In the genomic region with DNA sequence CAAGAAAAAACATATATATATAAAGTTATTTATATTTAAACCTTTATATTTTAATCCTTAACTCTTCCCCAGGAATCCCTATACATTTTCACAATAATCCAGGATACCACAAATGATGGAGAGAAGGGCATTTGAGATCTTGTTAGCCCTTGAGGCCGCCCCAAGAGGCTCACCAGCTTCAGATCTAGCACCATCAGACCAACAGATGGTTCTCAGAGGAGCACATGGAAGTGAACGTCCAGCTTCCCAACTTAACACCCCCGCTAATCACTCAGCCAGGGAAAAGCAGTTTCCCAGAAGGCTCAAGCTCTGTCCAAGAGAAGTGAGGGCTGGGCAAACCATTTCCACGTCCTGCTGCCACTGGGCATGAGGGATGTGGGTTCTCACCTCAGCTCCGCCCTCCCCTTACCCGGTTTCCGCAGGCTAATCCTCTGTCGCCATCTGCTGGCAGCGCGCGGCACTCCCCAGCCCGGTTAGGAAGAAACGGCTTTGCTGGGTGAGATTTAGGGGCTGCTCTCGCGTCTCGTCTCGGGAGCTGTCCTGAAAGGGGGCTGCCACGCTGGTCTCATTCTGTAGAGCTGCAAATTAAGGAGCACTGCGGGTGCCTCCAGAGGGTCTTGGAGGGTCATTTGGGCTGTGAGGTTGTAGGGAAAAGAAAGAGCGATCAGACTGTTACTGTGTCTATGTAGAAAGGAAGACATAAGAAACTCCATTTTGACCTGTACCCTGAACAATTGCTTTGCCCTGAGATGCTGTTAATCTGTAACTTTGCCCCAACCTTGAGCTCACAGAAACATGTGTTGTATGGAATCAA, we compare ENCODE assay signal across 8 cellular contexts. TPM values are rescaled to one million over a fixed set of nuclear protein-coding genes. Genes with fewer than 3 reads are reported as not detected.
DNase-seq lines count a peak whose midpoint lies in the region; ATAC-seq and TF ChIP-seq lines count a peak whose summit lies in the region.

No MANE protein-coding gene starts in this region.

- H3K27ac Mint-ChIP-seq in chondrocyte (ENCODE audit: unreplicated experiment), result no peak overlapping the region

- peaks cover 6% of the 10 kb centered on the region for H3K9me3 Mint-ChIP-seq in chondrocyte (ENCODE audit: low read depth)

- peaks cover 2% of the 10 kb centered on the region for H3K4me1 Mint-ChIP-seq in chondrocyte (ENCODE audit: low read depth)

- peak overlapping the region; percentile 72 for H3K4me3 Mint-ChIP-seq in chondrocyte (ENCODE audit: unreplicated experiment)

- H3K4me3 ChIP-seq in right lobe of liver, result no peak overlapping the region

- TF ChIP-seq CTCF in chondrocyte (IDR thresholded peaks at IDR 0.05) (peak; percentile 99), right lobe of liver (IDR thresholded peaks at IDR 0.05) (peak; percentile 87 to 98 (median 96))

- H3K36me3 Mint-ChIP-seq in chondrocyte (ENCODE audit: low read depth), result peaks cover 8% of the 10 kb centered on the region

- peaks cover 0 to 14% (median 0%) of the 10 kb centered on the region in 4 donors for H3K36me3 ChIP-seq in right lobe of liver

- peaks cover 0 to 4% (median 2%) of the 10 kb centered on the region in 4 donors for H3K4me1 ChIP-seq in right lobe of liver

- WGBS in right lobe of liver (ENCODE audit: insufficient coverage, low coverage, low lambda C conversion rate, missing lambda C conversion rate), result 11% methylated on average over 19 of the region's 20 CpGs

- no peak overlapping the region for H3K27ac ChIP-seq in right lobe of liver

- DNase-seq in ACHN (peak; percentile 72), NCI-H446 treated with DMSO at 0.1 percent for 48 hours (lab: John Stamatoyannopoulos, UW) (peak; percentile 49), chondrocyte (ENCODE audit: low spot score) (peak; percentile 94), right lobe of liver (peak; percentile 77 to 86 (median 83))
- peak; percentile 80 to 90 for DNase-seq in activated CD4-positive, alpha-beta T cell treated with anti-CD3 and anti-CD28 coated beads for 4 hours
- DNase-seq in stimulated activated CD4-positive, alpha-beta T cell treated with anti-CD3 and anti-CD28 coated beads, Interleukin-4, amount 100 ng/mL, for 48 hours (ENCODE audit: low read depth in 2 of 2), result peak; percentile 81 to 90

- H3K27me3 Mint-ChIP-seq in chondrocyte (ENCODE audit: low read depth), result no peaks in the 10 kb centered on the region

- ATAC-seq in GM18907 (IDR thresholded peaks at IDR 0.05; ENCODE audit: unreplicated experiment), result peak; percentile 97
- peak; percentile 97 for ATAC-seq in HG03135 (IDR thresholded peaks at IDR 0.05; ENCODE audit: unreplicated experiment)
- peak; percentile 99 to 100 (median 100) for ATAC-seq in right lobe of liver

- in situ Hi-C loops in ACHN (cut with HindIII; ENCODE audit: low pct_ligation_motif_present, low pct_unique_long_range_greater_than_20kb, low sequenced_read_pairs), result no loop called here

- TF ChIP-seq POLR2A in right lobe of liver (IDR thresholded peaks at IDR 0.05), result no peak

- intact Hi-C loops in right lobe of liver (cut with DNase I), result no loop called here

- H3K9me3 ChIP-seq in right lobe of liver, result no peaks in the 10 kb centered on the region

- H3K27me3 ChIP-seq in right lobe of liver, result no peaks in the 10 kb centered on the region

RNA-seq across cellular contexts. Expression of a gene that starts 6.8 kb away (rescaled TPM):
- 10.8 to 22.3 TPM (median 11.6 TPM) in 3 replicates for total RNA-seq in chondrocyte
- 10 to 100 TPM; 10.8 to 19.5 (median 16.6) TPM for total RNA-seq in right lobe of liver

RNA-seq across cellular contexts. Expression of a gene that starts 28.8 kb away (rescaled TPM):
- total RNA-seq in chondrocyte (1.3 to 7.6 TPM (median 1.6 TPM) in 3 replicates), right lobe of liver (1 to 10 TPM in 4 of 6 experiments, under 1 TPM in 2; 0.15 to 9.6 (median 1.1) TPM)

RNA-seq across cellular contexts. Expression of a gene that starts 36.1 kb away (rescaled TPM):
- total RNA-seq in chondrocyte (3.1 to 4.4 TPM (median 3.4 TPM) in 3 replicates), right lobe of liver (10 to 100 TPM; 10.8 to 49.1 (median 22.6) TPM)

RNA-seq across cellular contexts. Expression of a gene that starts 49.7 kb away (rescaled TPM):
- total RNA-seq in chondrocyte (not detected in 3 replicates), right lobe of liver (1 to 10 TPM in 1 of 6 experiments, not detected in 5; 2.6 TPM)
